Comparison of ENCODE assay signal across 8 cellular contexts in genomic region chr6:29749668-29750067, GRCh38. TPM values are rescaled to one million over a fixed set of nuclear protein-coding genes. Genes with fewer than 3 reads are reported as not detected.
A peak's percentile ranks its signal among the peaks of the same experiment; 100 is the strongest.
DNase-seq lines count a peak whose midpoint lies in the region; ATAC-seq and TF ChIP-seq lines count a peak whose summit lies in the region.

No MANE protein-coding gene starts in this region.

- ATAC-seq in HG02885 (IDR thresholded peaks at IDR 0.05; ENCODE audit: poor library complexity, unreplicated experiment), result no peak
- no peak for ATAC-seq in HG02678 (IDR thresholded peaks at IDR 0.05; ENCODE audit: unreplicated experiment)
- no peak for ATAC-seq in HG02571 (IDR thresholded peaks at IDR 0.05; ENCODE audit: unreplicated experiment)

- no peaks in the 10 kb centered on the region for H3K9me3 ChIP-seq in DOHH2 (ENCODE audit: control insufficient read depth, insufficient read depth, low read length)
- H3K9me3 ChIP-seq in esophagus squamous epithelium, result no peaks in the 10 kb centered on the region
- H3K9me3 ChIP-seq in prostate gland, result no peaks in the 10 kb centered on the region

- H3K4me1 ChIP-seq in DOHH2 (ENCODE audit: control insufficient read depth, low read length) (peaks cover 38% of the 10 kb centered on the region), esophagus squamous epithelium (peaks cover 11 to 52% (median 21%) of the 10 kb centered on the region in 3 donors), prostate gland (replicated peaks) (no peaks in the 10 kb centered on the region)

- peak overlapping the region; percentile 87 for H3K4me3 ChIP-seq in DOHH2 (ENCODE audit: low read length)
- H3K4me3 ChIP-seq in esophagus squamous epithelium, result peak overlapping the region in 3 of 4 donors; percentile 64 to 81 (median 79)
- no peak overlapping the region for H3K4me3 ChIP-seq in prostate gland

- POLR2A ChIA-PET in RWPE1 (lab: Yijun Ruan, JAX; ENCODE audit: low non-redundant PET), result no interaction called here

- intact Hi-C loops in esophagus squamous epithelium (cut with DNase I), result loop anchor here (10.0 kb wide), 1 partner anchor 85 kb away; no protein-coding TSS in a partner anchor
- intact Hi-C loops in prostate gland (cut with DNase I), result loop anchor here (5.0 kb wide), 2 partner anchors 42 to 43 kb away; no protein-coding TSS in a partner anchor

- H3K4me2 ChIP-seq in DOHH2 (ENCODE audit: low read length), result peak overlapping the region; percentile 95

- H4K20me1 ChIP-seq in DOHH2 (ENCODE audit: control insufficient read depth, insufficient read depth, low read depth, low read length), result no peaks in the 10 kb centered on the region

- TF ChIP-seq CTCF in DOHH2 (IDR thresholded peaks at IDR 0.05; ENCODE audit: low read depth, low read length, poor library complexity, severe bottlenecking) (no peak), RWPE1 (conservative IDR thresholded peaks at IDR 0.05; ENCODE audit: low read depth) (no peak), esophagus squamous epithelium (IDR thresholded peaks at IDR 0.05) (no peak), prostate gland (IDR thresholded peaks at IDR 0.05) (no peak)

- H3K27me3 ChIP-seq in DOHH2 (ENCODE audit: control insufficient read depth, low read length) (no peaks in the 10 kb centered on the region), esophagus squamous epithelium (no peaks in the 10 kb centered on the region), prostate gland (replicated peaks; ENCODE audit: insufficient read depth) (no peaks in the 10 kb centered on the region)

- DNase-seq in RWPE1 (ENCODE audit: low spot score) (no peak), esophagus squamous epithelium (lab: John Stamatoyannopoulos, UW) (no peak), prostate gland (ENCODE audit: low spot score) (no peak), activated gamma-delta T cell treated with Interleukin-2 at 50 U/mL for 16 hours (no peak)

- H3K36me3 ChIP-seq in DOHH2 (ENCODE audit: control insufficient read depth, low read length) (peaks cover 3% of the 10 kb centered on the region; the same call in 1 of the 2 replicates), esophagus squamous epithelium (peaks cover 0 to 2% (median 0%) of the 10 kb centered on the region in 3 donors), prostate gland (no peaks in the 10 kb centered on the region)

- 51% methylated on average over 5 of the region's 5 CpGs for WGBS in esophagus squamous epithelium, 2 donors
- WGBS in prostate gland, result 65% methylated on average over 5 of the region's 5 CpGs

- TF ChIP-seq POLR2A in esophagus squamous epithelium (IDR thresholded peaks at IDR 0.05), result no peak
- no peak for TF ChIP-seq POLR2A in prostate gland (IDR thresholded peaks at IDR 0.05)

- no peaks in the 10 kb centered on the region for H3F3A ChIP-seq in DOHH2 (ENCODE audit: control insufficient read depth, insufficient read depth)

- H3K27ac ChIP-seq in DOHH2 (ENCODE audit: low read depth, low read length) (no peak overlapping the region), RWPE1 (peak overlapping the region; percentile 81), esophagus squamous epithelium (peak overlapping the region in 3 of 4 donors; percentile 72 to 82 (median 73)), prostate gland (peak overlapping the region; percentile 64 to 69)

- CTCF ChIA-PET in RWPE1 (lab: Yijun Ruan, JAX), result interaction anchor here (0.6 to 0.9 kb wide), 4 partner anchors 29 to 139 kb away, joined by 3 to 8 read pairs (median 4); no protein-coding TSS in a partner anchor

- H3K79me2 ChIP-seq in DOHH2 (ENCODE audit: control insufficient read depth, low read length), result no peaks in the 10 kb centered on the region

- no peaks in the 10 kb centered on the region for H3K9me2 ChIP-seq in DOHH2 (replicated peaks; ENCODE audit: control insufficient read depth, low read length)

RNA-seq across cellular contexts. Expression of gene HLA-F, which starts 26.4 kb away (rescaled TPM):
- 10 to 100 TPM in 3 of 4 donors, 1 to 10 TPM in 1; 8.7 to 56.1 (median 31.0) TPM for total RNA-seq in esophagus squamous epithelium
- 10 to 100 TPM; 34.0 to 62.1 TPM for total RNA-seq in prostate gland

Comparison
In these comparisons a context has a peak if more than half of its experiments do, and no peak if none do; other contexts are left out.
1. H3K4me3 ChIP-seq: peak in DOHH2 (single experiment) and esophagus squamous epithelium (3 of 4); none in prostate gland (0 of 2).